13 cellular contexts compared by ENCODE assay signal in genomic region chr1:156894001-156894400, GRCh38. TPM values are rescaled to one million over a fixed set of nuclear protein-coding genes. Genes with fewer than 3 reads are reported as not detected.
DNase-seq lines count a peak whose midpoint lies in the region; TF ChIP-seq lines count a peak whose summit lies in the region.
"Had no signal": no experiment of that assay in that cellular context is flagged by ENCODE, and none has a peak within 500 bp of the region (broad histone marks: within the 10 kb centered on the region; RNA-seq: fewer than 3 reads in every experiment).

No MANE protein-coding gene starts in this region.

- peaks cover under 1% of the 10 kb centered on the region for H3K36me3 Mint-ChIP-seq in activated T-helper 1 cell treated with anti-CD3 and anti-CD28 coated beads, Interleukin-12 subunit alpha, Interleukin-12 subunit beta, Interleukin-2, Interleukin-4 antibody, amounts not matched to agents 30 ng/mL and 10 ng/mL and 1 ng/mL, durations not matched to agents 14 hours and 24 hours and 36 hours (ENCODE audit: low read depth)

- no CpG with 5 or more reads among the region's 5 CpGs for WGBS in trophoblast cell (ENCODE audit: extremely low coverage, insufficient coverage, insufficient read length)

- H2BK5ac ChIP-seq in trophoblast cell (ENCODE audit: low read depth, low read length, poor library complexity): peak overlapping the region; percentile 96

- in situ Hi-C loops in GM13976 (cut with MboI; ENCODE audit: low sequenced_read_pairs, unreplicated experiment): loop anchor here (5.0 kb wide), 1 partner anchor 52 kb away; no protein-coding TSS in a partner anchor

- BruUV-seq in A673 (replicated peaks; lab: Mats Ljungman, UMichigan): no TSS peak

- POLR2A ChIA-PET in A673 (lab: Charles Lee; ENCODE audit: low non-redundant PET): no interaction called here

- peak overlapping the region; percentile 82 for H4K91ac ChIP-seq in trophoblast cell (ENCODE audit: low read depth, low read length)

- H3K4me3 ChIP-seq in BLaER1: peak overlapping the region; percentile 57; the same call in 1 of the 2 replicates
- H3K4me3 ChIP-seq in fibroblast of villous mesenchyme (ENCODE audit: low read depth, low read length): peak overlapping the region; percentile 65
- H3K4me3 ChIP-seq in trophoblast cell (ENCODE audit: low read depth, low read length): peak overlapping the region; percentile 72
- H3K4me3 ChIP-seq in A673 (ENCODE audit: low read depth, low read length, poor library complexity, severe bottlenecking): no peak overlapping the region

- H3K36me3 ChIP-seq in BLaER1: no peaks in the 10 kb centered on the region
- H3K36me3 ChIP-seq in trophoblast cell (ENCODE audit: control insufficient read depth in 1 of 2, insufficient read depth in 2 of 2, low read length in 2 of 2): no peaks in the 10 kb centered on the region
- H3K36me3 ChIP-seq in A673 (ENCODE audit: insufficient read depth, low read length, poor library complexity, severe bottlenecking): no peaks in the 10 kb centered on the region

- no peak overlapping the region for H2AK5ac ChIP-seq in trophoblast cell (ENCODE audit: low read length)

- H2AFZ ChIP-seq in trophoblast cell (ENCODE audit: insufficient read depth, low read length, poor library complexity): no peak overlapping the region

- H3K4ac ChIP-seq in trophoblast cell (ENCODE audit: low read depth, low read length): no peak overlapping the region

- H3K4me1 ChIP-seq in BLaER1 (peaks cover 70% of the 10 kb centered on the region), trophoblast cell (ENCODE audit: control insufficient read depth in 1 of 2, insufficient read depth in 2 of 2, low read length in 2 of 2) (peaks cover 45 to 49% of the 10 kb centered on the region in 2 experiments), A673 (ENCODE audit: insufficient read depth, low read length, poor library complexity, severe bottlenecking) (no peaks in the 10 kb centered on the region)

- no peak overlapping the region for H3K27ac Mint-ChIP-seq in activated T-helper 1 cell treated with anti-CD3 and anti-CD28 coated beads, Interleukin-12 subunit alpha, Interleukin-12 subunit beta, Interleukin-2, Interleukin-4 antibody, amounts not matched to agents 30 ng/mL and 10 ng/mL and 1 ng/mL, durations not matched to agents 14 hours and 24 hours and 36 hours
- H3K27ac Mint-ChIP-seq: activated CD8-positive, alpha-beta T cell treated with anti-CD3 and anti-CD28 coated beads for 36 hours; stimulated activated naive CD8-positive, alpha-beta T cell treated with anti-CD3 and anti-CD28 coated beads, Interleukin-15, Interleukin-2, amounts not matched to agents 100 ng/mL and 50 ng/mL, for 24 hours had no signal

- H3K79me1 ChIP-seq in trophoblast cell (ENCODE audit: low read length): peaks cover 48% of the 10 kb centered on the region

- CTCF ChIA-PET in A673 (lab: Charles Lee): interaction anchor here (0.6 kb wide), 1 partner anchor 43 kb away, joined by 4 read pairs; no protein-coding TSS in a partner anchor

- peak overlapping the region; percentile 38 for H3K4me3 Mint-ChIP-seq in activated T-helper 1 cell treated with anti-CD3 and anti-CD28 coated beads, Interleukin-12 subunit alpha, Interleukin-12 subunit beta, Interleukin-2, Interleukin-4 antibody, amounts not matched to agents 30 ng/mL and 10 ng/mL and 1 ng/mL, durations not matched to agents 14 hours and 24 hours and 36 hours
- H3K4me3 Mint-ChIP-seq: activated CD8-positive, alpha-beta T cell treated with anti-CD3 and anti-CD28 coated beads for 36 hours; stimulated activated naive CD8-positive, alpha-beta T cell treated with anti-CD3 and anti-CD28 coated beads, Interleukin-15, Interleukin-2, amounts not matched to agents 100 ng/mL and 50 ng/mL, for 24 hours had no signal

- H3K18ac ChIP-seq in trophoblast cell (ENCODE audit: low read length): peak overlapping the region; percentile 72

- peak overlapping the region; percentile 6 for H2BK120ac ChIP-seq in trophoblast cell (ENCODE audit: insufficient read depth, low read length, poor library complexity)

- H3K27me3 Mint-ChIP-seq in activated T-helper 1 cell treated with anti-CD3 and anti-CD28 coated beads, Interleukin-12 subunit alpha, Interleukin-12 subunit beta, Interleukin-2, Interleukin-4 antibody, amounts not matched to agents 30 ng/mL and 10 ng/mL and 1 ng/mL, durations not matched to agents 14 hours and 24 hours and 36 hours (ENCODE audit: insufficient read depth): peaks cover 55% of the 10 kb centered on the region

- H3K9ac ChIP-seq in BLaER1 (0 out of 2 replicates have a peak overlapping the region, but pooled peaks have one; percentile 7), trophoblast cell (ENCODE audit: low read length) (peak overlapping the region; percentile 54)

- peak overlapping the region; percentile 47 for H2BK12ac ChIP-seq in trophoblast cell (ENCODE audit: low read length)

- intact Hi-C loops in activated T-helper 1 cell treated with anti-CD3 and anti-CD28 coated beads, Interleukin-12 subunit alpha, Interleukin-12 subunit beta, Interleukin-2, Interleukin-4 antibody, amounts not matched to agents 30 ng/mL and 10 ng/mL and 1 ng/mL, durations not matched to agents 14 hours and 24 hours and 36 hours (cut with micrococcal nuclease): no loop called here
- intact Hi-C loops in A673 (cut with micrococcal nuclease; ENCODE audit: unreplicated experiment): loop anchor here (10.0 kb wide), 1 partner anchor 261 kb away; no protein-coding TSS in a partner anchor
- intact Hi-C loops in head of caudate nucleus (cut with DNase I): no loop called here

- TF ChIP-seq CTCF in fibroblast of villous mesenchyme (IDR thresholded peaks at IDR 0.05; ENCODE audit: insufficient read depth, low read depth, low read length): no peak
- TF ChIP-seq CTCF in A673 (conservative IDR thresholded peaks at IDR 0.05; ENCODE audit: low read depth, low read length): no peak
- no peak for TF ChIP-seq CTCF in GM13976 (IDR thresholded peaks at IDR 0.05; ENCODE audit: borderline replicate concordance, control extremely low read depth, extremely low read depth, insufficient read depth, missing control alignments)

- peak overlapping the region; percentile 69 for H4K8ac ChIP-seq in trophoblast cell (ENCODE audit: low read depth, low read length)

- H3K23ac ChIP-seq in trophoblast cell (ENCODE audit: low read length): no peak overlapping the region

- H3K9me3 Mint-ChIP-seq in activated T-helper 1 cell treated with anti-CD3 and anti-CD28 coated beads, Interleukin-12 subunit alpha, Interleukin-12 subunit beta, Interleukin-2, Interleukin-4 antibody, amounts not matched to agents 30 ng/mL and 10 ng/mL and 1 ng/mL, durations not matched to agents 14 hours and 24 hours and 36 hours: no peaks in the 10 kb centered on the region
- H3K9me3 Mint-ChIP-seq: activated CD8-positive, alpha-beta T cell treated with anti-CD3 and anti-CD28 coated beads for 36 hours; stimulated activated naive CD8-positive, alpha-beta T cell treated with anti-CD3 and anti-CD28 coated beads, Interleukin-15, Interleukin-2, amounts not matched to agents 100 ng/mL and 50 ng/mL, for 24 hours had no signal

- peak overlapping the region; percentile 79 for H3K14ac ChIP-seq in trophoblast cell (ENCODE audit: low read length)

- H3K4me2 ChIP-seq in BLaER1 (peak overlapping the region; percentile 74), trophoblast cell (ENCODE audit: low read length) (peak overlapping the region; percentile 58)

- H3K79me2 ChIP-seq in trophoblast cell (ENCODE audit: control insufficient read depth, insufficient read depth, low read length, poor library complexity): peaks cover 15% of the 10 kb centered on the region

- peaks cover 66% of the 10 kb centered on the region for H3K27me3 ChIP-seq in BLaER1
- no peaks in the 10 kb centered on the region for H3K27me3 ChIP-seq in trophoblast cell (ENCODE audit: insufficient read depth, low read length)
- no peaks in the 10 kb centered on the region for H3K27me3 ChIP-seq in A673 (replicated peaks; ENCODE audit: insufficient read depth, low read depth, low read length, poor library complexity)

- H3K27ac ChIP-seq in BLaER1: no peak overlapping the region
- H3K27ac ChIP-seq in trophoblast cell (ENCODE audit: low read depth, low read length): peak overlapping the region; percentile 96
- H3K27ac ChIP-seq in A673 (ENCODE audit: low read depth, low read length, poor library complexity, severe bottlenecking): no peak overlapping the region

- H3K9me3 ChIP-seq in BLaER1: no peaks in the 10 kb centered on the region
- H3K9me3 ChIP-seq in trophoblast cell (ENCODE audit: insufficient read depth, low read depth, low read length): no peaks in the 10 kb centered on the region
- no peaks in the 10 kb centered on the region for H3K9me3 ChIP-seq in A673 (ENCODE audit: low read depth, low read length, poor library complexity, severe bottlenecking)

- no peaks in the 10 kb centered on the region for H4K20me1 ChIP-seq in BLaER1

- DNase-seq in activated T-helper 1 cell treated with anti-CD3 and anti-CD28 coated beads, Interleukin-12 subunit alpha, Interleukin-12 subunit beta, Interleukin-2, Interleukin-4 antibody, amounts not matched to agents 30 ng/mL and 10 ng/mL and 1 ng/mL, durations not matched to agents 14 hours and 24 hours and 36 hours (ENCODE audit: low spot score): no peak
- DNase-seq in fibroblast of villous mesenchyme (ENCODE audit: low read depth): peak; percentile 37
- DNase-seq in trophoblast cell: no peak
- no peak for DNase-seq in A673 (ENCODE audit: low spot score)
- no peak for DNase-seq in GM13976 (ENCODE audit: low spot score)
- no peak for DNase-seq in CD1c-positive myeloid dendritic cell (ENCODE audit: extremely low spot score)
- DNase-seq in head of caudate nucleus: no peak
- DNase-seq: activated CD8-positive, alpha-beta T cell treated with anti-CD3 and anti-CD28 coated beads for 36 hours; Calu3; NCI-H2029 had no signal

- no peak overlapping the region for H4K12ac ChIP-seq in trophoblast cell (ENCODE audit: low read depth, low read length)

- peaks cover 14% of the 10 kb centered on the region for H3K4me1 Mint-ChIP-seq in activated T-helper 1 cell treated with anti-CD3 and anti-CD28 coated beads, Interleukin-12 subunit alpha, Interleukin-12 subunit beta, Interleukin-2, Interleukin-4 antibody, amounts not matched to agents 30 ng/mL and 10 ng/mL and 1 ng/mL, durations not matched to agents 14 hours and 24 hours and 36 hours (ENCODE audit: low read depth)

RNA-seq across cellular contexts. Expression of gene PEAR1, which starts 0.5 kb away (rescaled TPM):
- total RNA-seq in activated T-helper 1 cell treated with anti-CD3 and anti-CD28 coated beads, Interleukin-12 subunit alpha, Interleukin-12 subunit beta, Interleukin-2, Interleukin-4 antibody, amounts not matched to agents 30 ng/mL and 10 ng/mL and 1 ng/mL, durations not matched to agents 14 hours and 24 hours and 36 hours: 0.36 and 0.51 TPM in 2 replicates
- 11.3 and 12.1 TPM in 2 replicates for total RNA-seq in fibroblast of villous mesenchyme
- polyA plus RNA-seq in trophoblast cell (2013): 16.1 and 16.6 TPM in 2 replicates
- 0.35 and 0.52 TPM in 2 replicates for total RNA-seq in A673 (2021)

RNA-seq across cellular contexts. Expression of gene LRRC71, which starts 26.4 kb away (rescaled TPM):
- total RNA-seq in activated T-helper 1 cell treated with anti-CD3 and anti-CD28 coated beads, Interleukin-12 subunit alpha, Interleukin-12 subunit beta, Interleukin-2, Interleukin-4 antibody, amounts not matched to agents 30 ng/mL and 10 ng/mL and 1 ng/mL, durations not matched to agents 14 hours and 24 hours and 36 hours: not detected in 2 replicates
- total RNA-seq in fibroblast of villous mesenchyme: not detected in 2 replicates
- polyA plus RNA-seq in trophoblast cell (2013): 0.04 and 0.16 TPM in 2 replicates
- total RNA-seq in A673 (2021): not detected in 2 replicates
- total RNA-seq: activated CD8-positive, alpha-beta T cell treated with anti-CD3 and anti-CD28 coated beads for 36 hours; Calu3 had no signal
- polyA plus RNA-seq: keratinocyte had no signal

RNA-seq across cellular contexts. Expression of gene NTRK1, which starts 33.3 kb away (rescaled TPM):
- total RNA-seq in activated T-helper 1 cell treated with anti-CD3 and anti-CD28 coated beads, Interleukin-12 subunit alpha, Interleukin-12 subunit beta, Interleukin-2, Interleukin-4 antibody, amounts not matched to agents 30 ng/mL and 10 ng/mL and 1 ng/mL, durations not matched to agents 14 hours and 24 hours and 36 hours: 49.1 and 49.8 TPM in 2 replicates
- total RNA-seq in fibroblast of villous mesenchyme: not detected in 2 replicates
- 0.29 and 0.45 TPM in 2 replicates for polyA plus RNA-seq in trophoblast cell (2013)
- total RNA-seq in A673 (2021): 3.6 and 5.1 TPM in 2 replicates
- total RNA-seq: Calu3 had no signal

RNA-seq across cellular contexts. Expression of gene INSRR, which starts 35.1 kb away (rescaled TPM):
- 0.65 and 0.78 TPM in 2 replicates for total RNA-seq in activated T-helper 1 cell treated with anti-CD3 and anti-CD28 coated beads, Interleukin-12 subunit alpha, Interleukin-12 subunit beta, Interleukin-2, Interleukin-4 antibody, amounts not matched to agents 30 ng/mL and 10 ng/mL and 1 ng/mL, durations not matched to agents 14 hours and 24 hours and 36 hours
- total RNA-seq in fibroblast of villous mesenchyme (not detected in 2 replicates), A673 (2021) (0.11 and 0.15 TPM in 2 replicates)
- polyA plus RNA-seq in trophoblast cell (2013): under 0.01 and 0.01 TPM in 2 replicates
- total RNA-seq: Calu3 had no signal
- polyA plus RNA-seq: keratinocyte had no signal
